ENCODE assay signal across 19 cellular contexts in genomic region chr4:183426507-183426906, GRCh38.
"Had no signal": no experiment of that assay in that cellular context is flagged by ENCODE, and none has a peak within 500 bp of the region (broad histone marks: within the 10 kb centered on the region; RNA-seq: fewer than 3 reads in every experiment).

No MANE protein-coding gene starts in this region.

- DNase-seq: activated B cell treated with CpG ODN at 0.5 μM for 24 hours; activated CD4-positive, alpha-beta T cell treated with anti-CD3 and anti-CD28 coated beads, Interleukin-2, amount 50 U/mL, for 4 hours; activated naive CD4-positive, alpha-beta T cell treated with Interleukin-2 at 50 U/mL for 16 hours; central memory CD4-positive, alpha-beta T cell; colonic mucosa; effector CD4-positive, alpha-beta T cell; esophagus squamous epithelium; kidney; left ventricle myocardium inferior; naive B cell; stimulated activated CD4-positive, alpha-beta T cell treated with anti-CD3 and anti-CD28 coated beads, Interleukin-12 subunit alpha, Interleukin-12 subunit beta, amount 100 ng/mL, for 4 hours; stimulated activated CD4-positive, alpha-beta T cell treated with anti-CD3 and anti-CD28 coated beads, Interleukin-2, amount 100 ng/mL, for 24 hours; thyroid gland had no signal

- FAIRE-seq: endothelial cell of umbilical vein, kidney, TTC549 had no signal

- ATAC-seq: activated T-helper 17 cell treated with anti-CD3 and anti-CD28 coated beads, Interleukin-2, amount 50 U/mL, for 72 hours; stimulated activated memory B cell treated with anti-CD40 and anti-IgM and Interleukin-4, amounts not matched to agents 10 μg/mL and 1 μg/mL and 100 μg/mL, for 72 hours had no signal

- H3K27ac ChIP-seq: colonic mucosa, esophagus squamous epithelium, hepatocyte, left ventricle myocardium inferior, thyroid gland had no signal

- H3K27ac Mint-ChIP-seq: activated B cell treated with CpG ODN at 0.5 μM for 24 hours; activated T-helper 17 cell treated with anti-CD3 and anti-CD28 coated beads, Interleukin-2, amount 50 U/mL, for 72 hours; brain; naive B cell; stimulated activated memory B cell treated with anti-CD40 and anti-IgM and Interleukin-4, amounts not matched to agents 10 μg/mL and 1 μg/mL and 100 μg/mL, for 72 hours had no signal

- H3K9me3 Mint-ChIP-seq: activated B cell treated with CpG ODN at 0.5 μM for 24 hours; activated T-helper 17 cell treated with anti-CD3 and anti-CD28 coated beads, Interleukin-2, amount 50 U/mL, for 72 hours; brain; naive B cell; stimulated activated memory B cell treated with anti-CD40 and anti-IgM and Interleukin-4, amounts not matched to agents 10 μg/mL and 1 μg/mL and 100 μg/mL, for 72 hours had no signal

- H3K36me3 Mint-ChIP-seq: brain; naive B cell; stimulated activated memory B cell treated with anti-CD40 and anti-IgM and Interleukin-4, amounts not matched to agents 10 μg/mL and 1 μg/mL and 100 μg/mL, for 72 hours had no signal

- H3K9me3 ChIP-seq: colonic mucosa, esophagus squamous epithelium, left ventricle myocardium inferior, thyroid gland had no signal

- H3K27me3 ChIP-seq: colonic mucosa, esophagus squamous epithelium, hepatocyte, thyroid gland had no signal

- H3K4me3 ChIP-seq: colonic mucosa, esophagus squamous epithelium, hepatocyte, left ventricle myocardium inferior, thyroid gland had no signal

- H3K27me3 Mint-ChIP-seq: activated T-helper 17 cell treated with anti-CD3 and anti-CD28 coated beads, Interleukin-2, amount 50 U/mL, for 72 hours had no signal

- H3K4me1 ChIP-seq: thyroid gland had no signal

- H3K36me3 ChIP-seq: colonic mucosa, esophagus squamous epithelium, left ventricle myocardium inferior, thyroid gland had no signal

- H3K4me3 Mint-ChIP-seq: activated B cell treated with CpG ODN at 0.5 μM for 24 hours; activated T-helper 17 cell treated with anti-CD3 and anti-CD28 coated beads, Interleukin-2, amount 50 U/mL, for 72 hours; brain; naive B cell; stimulated activated memory B cell treated with anti-CD40 and anti-IgM and Interleukin-4, amounts not matched to agents 10 μg/mL and 1 μg/mL and 100 μg/mL, for 72 hours had no signal

- H3K4me1 Mint-ChIP-seq: activated B cell treated with CpG ODN at 0.5 μM for 24 hours; naive B cell; stimulated activated memory B cell treated with anti-CD40 and anti-IgM and Interleukin-4, amounts not matched to agents 10 μg/mL and 1 μg/mL and 100 μg/mL, for 72 hours had no signal
